8 cellular contexts compared by ENCODE assay signal in the genomic region with DNA sequence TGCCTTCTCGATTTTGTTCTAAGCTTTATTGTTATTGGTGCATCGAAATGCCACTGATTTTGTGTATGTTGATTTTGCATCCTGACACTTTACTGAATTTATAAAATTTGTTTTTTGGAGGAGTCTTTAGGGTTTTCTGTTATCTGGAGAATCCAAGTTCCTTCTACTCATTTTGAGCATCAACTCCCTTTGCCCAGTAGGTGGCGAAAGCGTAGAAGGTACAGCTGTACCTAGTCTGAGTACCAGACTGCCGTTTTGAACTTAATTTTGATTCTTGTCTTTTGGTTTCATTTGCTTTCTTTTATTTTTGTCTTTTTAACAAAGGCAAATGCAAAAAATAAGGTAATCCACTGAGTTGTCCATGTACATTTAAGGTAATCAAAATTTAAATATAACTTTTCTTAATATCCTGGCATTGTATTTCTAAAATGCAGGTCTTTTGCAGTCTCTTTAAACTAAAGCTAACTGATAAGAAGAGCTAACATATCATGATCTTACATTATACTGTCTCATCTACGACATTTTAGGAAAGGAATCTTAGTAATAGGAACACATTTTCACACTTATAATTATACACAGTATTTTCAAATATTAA.
DNase-seq lines count a peak whose midpoint lies in the region; ATAC-seq, FAIRE-seq and TF ChIP-seq lines count a peak whose summit lies in the region.

No MANE protein-coding gene starts in this region.

- no peaks in the 10 kb centered on the region for H3K9me3 ChIP-seq in Karpas-422 (ENCODE audit: low read length)
- H3K9me3 ChIP-seq in H1 (ENCODE audit: insufficient read depth in 2 of 2, low read depth in 1 of 2, low read length in 1 of 2), result no peaks in the 10 kb centered on the region

- no peak overlapping the region for H3K56ac ChIP-seq in H1 (replicated peaks; ENCODE audit: insufficient read length, low read depth, low read length)

- H3K18ac ChIP-seq in H1 (ENCODE audit: extremely low read depth, low read length), result no peak overlapping the region

- TF ChIP-seq RAD21 in H1 (IDR thresholded peaks at IDR 0.05 in 1 of 2, conservative IDR thresholded peaks at IDR 0.05 in 1 of 2; ENCODE audit: low read depth in 2 of 2, low read length in 2 of 2), result peak; percentile 83 to 86

- H3K9ac ChIP-seq in Karpas-422 (ENCODE audit: low read length), result no peak overlapping the region
- H3K9ac ChIP-seq in H1 (replicated peaks in 1 of 4; ENCODE audit: extremely low read depth in 1 of 4, low read depth in 3 of 4, low read length in 3 of 4), result no peak overlapping the region

- no peak for TF ChIP-seq EP300 in H1 (IDR thresholded peaks at IDR 0.05; ENCODE audit: borderline replicate concordance in 1 of 2, low read depth in 2 of 2, low read length in 2 of 2)

- H4K91ac ChIP-seq in H1 (replicated peaks; ENCODE audit: insufficient read length, low read length), result no peak overlapping the region

- H3K27ac ChIP-seq in Karpas-422 (ENCODE audit: low read length), result no peak overlapping the region
- H3K27ac ChIP-seq in H1 (ENCODE audit: low read depth, low read length), result no peak overlapping the region

- CTCF ChIA-PET in H1 (lab: Charles Lee; ENCODE audit: partially characterized antibody), result interaction anchor here (0.6 to 10.0 kb wide), 66 partner anchors 10 to 1113 kb away, joined by 3 to 96 read pairs (median 4); partner anchors contain the start of gene C3orf49

- H2BK5ac ChIP-seq in H1 (ENCODE audit: low read depth, low read length), result no peak overlapping the region

- no peaks in the 10 kb centered on the region for H3K79me1 ChIP-seq in H1 (ENCODE audit: low read depth, low read length)

- no peak overlapping the region for H3K14ac ChIP-seq in H1 (ENCODE audit: insufficient read length)

- no peak overlapping the region for H2BK15ac ChIP-seq in H1 (ENCODE audit: low read length)

- WGBS in H1 (ENCODE audit: extremely low coverage in 1 of 2, insufficient coverage in 1 of 2, insufficient read length in 1 of 2, insufficient replicate concordance in 2 of 2, low coverage in 1 of 2, low lambda C conversion rate in 2 of 2, missing lambda C conversion rate in 1 of 2), 2 experiments, result 17% methylated on average over 6 of the region's 6 CpGs; no CpG with 5 or more reads in 1 of the 2 experiments

- ATAC-seq in GM21526 (IDR thresholded peaks at IDR 0.05; ENCODE audit: low FRiP score, unreplicated experiment), result peak; percentile 77

- no peak overlapping the region for H2BK20ac ChIP-seq in H1 (ENCODE audit: low read length)

- H2BK12ac ChIP-seq in H1 (ENCODE audit: low read depth, low read length), result no peak overlapping the region

- no peak overlapping the region for H4K5ac ChIP-seq in H1 (ENCODE audit: insufficient read length, low read depth, low read length)

- H3K36me3 ChIP-seq in Karpas-422 (ENCODE audit: insufficient read depth, low read length) (no peaks in the 10 kb centered on the region), H1 (ENCODE audit: control insufficient read depth in 2 of 4, insufficient read depth in 4 of 4, low read length in 3 of 4) (no peaks in the 10 kb centered on the region)

- peak overlapping the region; percentile 23 for H3K4me2 ChIP-seq in Karpas-422 (ENCODE audit: low read depth, low read length, poor library complexity, severe bottlenecking)
- H3K4me2 ChIP-seq in H1 (ENCODE audit: insufficient read depth in 1 of 2, low read depth in 2 of 2, low read length in 2 of 2), result no peak overlapping the region

- H3K4me3 ChIP-seq in Karpas-422 (ENCODE audit: low read length) (no peak overlapping the region), H1 (ENCODE audit: extremely low read depth in 1 of 4, insufficient read depth in 2 of 4, low read depth in 3 of 4, low read length in 4 of 4) (no peak overlapping the region)

- H2BK120ac ChIP-seq in H1 (replicated peaks; ENCODE audit: low read depth, low read length), result no peak overlapping the region

- H4K8ac ChIP-seq in H1 (ENCODE audit: extremely low read depth, insufficient read depth, low read length), result no peak overlapping the region

- H3K4ac ChIP-seq in H1 (replicated peaks; ENCODE audit: insufficient read length, low read depth, low read length), result no peak overlapping the region

- DNase-seq in activated T-cell treated with anti-CD3 and anti-CD28 coated beads for 24 hours (ENCODE audit: low read depth), result peak; percentile 5
- DNase-seq in activated T-cell treated with anti-CD3 and anti-CD28 coated beads, Interleukin-2, amount 50 U/mL, for 1 hour, result no peak
- peak; percentile 87 for DNase-seq in Karpas-422
- DNase-seq in SIG-M5 (lab: John Stamatoyannopoulos, UW), result peak; percentile 2
- no peak for DNase-seq in H1 (ENCODE audit: low read depth in 1 of 2, low spot score in 2 of 2)
- DNase-seq in midbrain (lab: John Stamatoyannopoulos, UW), result peak; percentile 69
- no peak for DNase-seq in central memory CD4-positive, alpha-beta T cell

- H2AK5ac ChIP-seq in H1 (ENCODE audit: low read depth, low read length), result no peak overlapping the region

- peak; percentile 85 for FAIRE-seq in H1 (lab: Jason Lieb, UNC)

- no peaks in the 10 kb centered on the region for H4K20me1 ChIP-seq in Karpas-422 (ENCODE audit: insufficient read depth, low read depth, low read length)
- H4K20me1 ChIP-seq in H1 (replicated peaks in 1 of 2; ENCODE audit: control insufficient read depth in 1 of 2, insufficient read depth in 2 of 2, low read length in 2 of 2), result no peaks in the 10 kb centered on the region

- H3K27me3 ChIP-seq in Karpas-422 (ENCODE audit: low read length), result no peaks in the 10 kb centered on the region
- no peaks in the 10 kb centered on the region for H3K27me3 ChIP-seq in H1 (replicated peaks in 1 of 4; ENCODE audit: control insufficient read depth in 3 of 4, extremely low read depth in 1 of 4, insufficient read depth in 3 of 4, low read length in 3 of 4)

- H3K79me2 ChIP-seq in Karpas-422 (ENCODE audit: low read length) (no peaks in the 10 kb centered on the region), H1 (ENCODE audit: control insufficient read depth in 1 of 2, insufficient read depth in 2 of 2, low read length in 2 of 2) (no peaks in the 10 kb centered on the region)

- H3K9me2 ChIP-seq in Karpas-422 (replicated peaks; ENCODE audit: insufficient read depth, low read length), result no peaks in the 10 kb centered on the region

- no peaks in the 10 kb centered on the region for H3K23me2 ChIP-seq in H1 (ENCODE audit: low read depth, low read length)

- peaks cover 14% of the 10 kb centered on the region for H3K4me1 ChIP-seq in Karpas-422 (ENCODE audit: low read length)
- H3K4me1 ChIP-seq in H1 (replicated peaks in 1 of 4; ENCODE audit: control insufficient read depth in 3 of 4, insufficient read depth in 4 of 4, low read length in 3 of 4), result peaks cover 0 to 6% (median 4%) of the 10 kb centered on the region in 4 experiments; a peak in 3 of 7 replicates

- TF ChIP-seq CTCF in H1 (IDR thresholded peaks at IDR 0.05; ENCODE audit: control extremely low read depth in 1 of 3, insufficient read depth in 1 of 3, low read depth in 1 of 3, low read length in 3 of 3), result peak in 2 of 3 experiments; percentile 70 to 71; a peak in 3 of 4 replicates

- no peak overlapping the region for H2AFZ ChIP-seq in Karpas-422 (ENCODE audit: low read length)
- no peak overlapping the region for H2AFZ ChIP-seq in H1 (ENCODE audit: low read length)

- TF ChIP-seq POLR2A in H1 (IDR thresholded peaks at IDR 0.05; ENCODE audit: control extremely low read depth in 1 of 2, low read depth in 2 of 2, low read length in 2 of 2), result no peak

- POLR2A ChIA-PET in H1 (lab: Charles Lee; ENCODE audit: partially characterized antibody), result no interaction called here

- no peak overlapping the region for H3K23ac ChIP-seq in H1 (ENCODE audit: insufficient read length)

TF ChIP-seq in H1, 55 proteins besides CTCF, POLR2A, EP300 and RAD21:
- no peak for TF ChIP-seq GABPA (IDR thresholded peaks at IDR 0.05; ENCODE audit: borderline replicate concordance, insufficient read depth, low read length)
- TF ChIP-seq SP2 (IDR thresholded peaks at IDR 0.05; ENCODE audit: low read length), result no peak
- TF ChIP-seq POLR2AphosphoS5 (IDR thresholded peaks at IDR 0.05; ENCODE audit: low read depth, low read length), result no peak
- TF ChIP-seq MAFK (IDR thresholded peaks at IDR 0.05; ENCODE audit: low read depth, low read length), result no peak
- TF ChIP-seq RNF2 (IDR thresholded peaks at IDR 0.05; ENCODE audit: borderline replicate concordance, low read depth, low read length, missing control alignments, poor library complexity, severe bottlenecking), result no peak
- TF ChIP-seq EZH2 (IDR thresholded peaks at IDR 0.05; ENCODE audit: low read depth, low read length, severe bottlenecking), result no peak
- TF ChIP-seq FOSL1 (IDR thresholded peaks at IDR 0.05; ENCODE audit: insufficient read depth, low read depth, low read length), result no peak
- no peak for TF ChIP-seq GTF2F1 (IDR thresholded peaks at IDR 0.05; ENCODE audit: borderline replicate concordance, low read depth, low read length)
- no peak for TF ChIP-seq SIRT6 (IDR thresholded peaks at IDR 0.05; ENCODE audit: low read length)
- TF ChIP-seq, protein P1, sequence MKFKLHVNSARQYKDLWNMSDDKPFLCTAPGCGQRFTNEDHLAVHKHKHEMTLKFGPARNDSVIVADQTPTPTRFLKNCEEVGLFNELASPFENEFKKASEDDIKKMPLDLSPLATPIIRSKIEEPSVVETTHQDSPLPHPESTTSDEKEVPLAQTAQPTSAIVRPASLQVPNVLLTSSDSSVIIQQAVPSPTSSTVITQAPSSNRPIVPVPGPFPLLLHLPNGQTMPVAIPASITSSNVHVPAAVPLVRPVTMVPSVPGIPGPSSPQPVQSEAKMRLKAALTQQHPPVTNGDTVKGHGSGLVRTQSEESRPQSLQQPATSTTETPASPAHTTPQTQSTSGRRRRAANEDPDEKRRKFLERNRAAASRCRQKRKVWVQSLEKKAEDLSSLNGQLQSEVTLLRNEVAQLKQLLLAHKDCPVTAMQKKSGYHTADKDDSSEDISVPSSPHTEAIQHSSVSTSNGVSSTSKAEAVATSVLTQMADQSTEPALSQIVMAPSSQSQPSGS (IDR thresholded peaks at IDR 0.05; ENCODE audit: low read length), result no peak
- no peak for TF ChIP-seq PHF8 (conservative IDR thresholded peaks at IDR 0.05; ENCODE audit: low read depth, low read length)
- TF ChIP-seq TAF7 (optimal IDR thresholded peaks at IDR 0.05; ENCODE audit: borderline replicate concordance, low read depth, low read length), result no peak
- TF ChIP-seq YY1 (IDR thresholded peaks at IDR 0.05; ENCODE audit: low read depth, low read length), result no peak
- TF ChIP-seq CBX5 (IDR thresholded peaks at IDR 0.05; ENCODE audit: low read depth, low read length), result no peak

Comparison
In these comparisons a context has a peak if more than half of its experiments do, and no peak if none do; other contexts are left out.
1. DNase-seq: peak in activated T-cell treated with anti-CD3 and anti-CD28 coated beads for 24 hours (single experiment), Karpas-422 (single experiment), SIG-M5 (single experiment) and midbrain (single experiment); none in activated T-cell treated with anti-CD3 and anti-CD28 coated beads, Interleukin-2, amount 50 U/mL, for 1 hour (single experiment), H1 (0 of 2) and central memory CD4-positive, alpha-beta T cell (single experiment).